In genomic region chr20:54091120-54091480, GRCh38 we compare ENCODE assay signal across 27 cellular contexts. TPM values are rescaled to one million over a fixed set of nuclear protein-coding genes. Genes with fewer than 3 reads are reported as not detected.
DNase-seq lines count a peak whose midpoint lies in the region; ATAC-seq and TF ChIP-seq lines count a peak whose summit lies in the region.
"Had no signal": no experiment of that assay in that cellular context is flagged by ENCODE, and none has a peak within 500 bp of the region (broad histone marks: within the 10 kb centered on the region; RNA-seq: fewer than 3 reads in every experiment).

No MANE protein-coding gene starts in this region.

- no peaks in the 10 kb centered on the region for H3K9me2 ChIP-seq in MM.1S (replicated peaks; ENCODE audit: insufficient read depth, low read length)
- H3K9me2 ChIP-seq: SK-N-SH had no signal

- in situ Hi-C loops in Panc1 (cut with HindIII; ENCODE audit: low pct_unique_long_range_greater_than_20kb, low sequenced_read_pairs) = no loop called here

- no peaks in the 10 kb centered on the region for H3F3A ChIP-seq in MM.1S (ENCODE audit: insufficient read depth, low read length)

- no peaks in the 10 kb centered on the region for H4K20me1 ChIP-seq in MM.1S (ENCODE audit: insufficient read depth, low read length)

- CTCF ChIA-PET in HEK293 (lab: Yijun Ruan, JAX) = interaction anchor here (0.8 to 2.0 kb wide), 2 partner anchors 10 to 109 kb away, joined by 3 to 15 read pairs; no protein-coding TSS in a partner anchor
- CTCF ChIA-PET in Panc1 (lab: Charles Lee) = no interaction called here
- CTCF ChIA-PET in activated CD4-positive, alpha-beta memory T cell treated with anti-CD3 and anti-CD28 coated beads, Interleukin-2, amount 10 ng/mL, durations not matched to agents 7 days and 5 days (lab: Charles Lee) = interaction anchor here (2.5 to 10.3 kb wide), 3 partner anchors 10 to 108 kb away, joined by 7 to 60 read pairs (median 11); no protein-coding TSS in a partner anchor

- peak; percentile 2 for TF ChIP-seq CTCF in GM12873 (IDR thresholded peaks at IDR 0.05; ENCODE audit: insufficient read depth, low read depth, low read length, missing control alignments)
- no peak for TF ChIP-seq CTCF in HEK293 (tag by site-specific recombination; IDR thresholded peaks at IDR 0.05)
- TF ChIP-seq CTCF in Panc1 (IDR thresholded peaks at IDR 0.05) = no peak
- no peak for TF ChIP-seq CTCF in MM.1S (IDR thresholded peaks at IDR 0.05; ENCODE audit: low read length)

- H3K9me3 ChIP-seq in HEK293 (ENCODE audit: control insufficient read depth, insufficient read depth, low read depth, low read length) (no peaks in the 10 kb centered on the region), Panc1 (ENCODE audit: control insufficient read depth, insufficient read depth, low read depth, low read length) (no peaks in the 10 kb centered on the region), MM.1S (replicated peaks; ENCODE audit: insufficient read depth, low read length) (no peaks in the 10 kb centered on the region)
- H3K9me3 ChIP-seq: SK-N-SH had no signal

- no peaks in the 10 kb centered on the region for H3K4me1 ChIP-seq in HEK293 (ENCODE audit: control insufficient read depth, insufficient read depth, low read length)
- peaks cover 22% of the 10 kb centered on the region for H3K4me1 ChIP-seq in Panc1 (ENCODE audit: control insufficient read depth, insufficient read depth, low read length)
- peaks cover 4% of the 10 kb centered on the region; the same call in 1 of the 2 replicates for H3K4me1 ChIP-seq in MM.1S (ENCODE audit: low read length)

- POLR2A ChIA-PET in HEK293 (lab: Yijun Ruan, JAX) (no interaction called here), Panc1 (lab: Charles Lee) (no interaction called here)
- POLR2A ChIA-PET in activated CD4-positive, alpha-beta memory T cell treated with anti-CD3 and anti-CD28 coated beads, Interleukin-2, amount 10 ng/mL, durations not matched to agents 7 days and 5 days (lab: Charles Lee) = no interaction called here

- H3K4me2 ChIP-seq in MM.1S (ENCODE audit: low read depth, low read length) = no peak overlapping the region
- H3K4me2 ChIP-seq: GM23338, SK-N-SH had no signal

- H3K36me3 ChIP-seq in HEK293 (ENCODE audit: control insufficient read depth in 2 of 2, insufficient read depth in 1 of 2, low read length in 2 of 2) (no peaks in the 10 kb centered on the region), Panc1 (ENCODE audit: control insufficient read depth, insufficient read depth, low read length) (no peaks in the 10 kb centered on the region), MM.1S (replicated peaks; ENCODE audit: insufficient read depth, low read length) (no peaks in the 10 kb centered on the region)

- no peak for ATAC-seq in Panc1
- ATAC-seq in stimulated activated memory B cell treated with anti-CD40 and anti-IgM and Interleukin-4, amounts not matched to agents 10 μg/mL and 1 μg/mL and 100 μg/mL, for 72 hours = peak; percentile 25
- ATAC-seq: CD8-positive, alpha-beta T cell; GM23338 had no signal

- H3K9me3 Mint-ChIP-seq in stimulated activated memory B cell treated with anti-CD40 and anti-IgM and Interleukin-4, amounts not matched to agents 10 μg/mL and 1 μg/mL and 100 μg/mL, for 72 hours = no peaks in the 10 kb centered on the region
- no peaks in the 10 kb centered on the region for H3K9me3 Mint-ChIP-seq in activated CD4-positive, alpha-beta memory T cell treated with anti-CD3 and anti-CD28 coated beads, Interleukin-2, amount 10 ng/mL, durations not matched to agents 7 days and 5 days
- H3K9me3 Mint-ChIP-seq: CD8-positive, alpha-beta T cell; GM23338 had no signal

- no peak overlapping the region for H3K4me3 ChIP-seq in HEK293 (ENCODE audit: low read depth, low read length)
- H3K4me3 ChIP-seq in Panc1 (ENCODE audit: low read depth in 2 of 2, low read length in 2 of 2) = no peak overlapping the region
- no peak overlapping the region for H3K4me3 ChIP-seq in MM.1S (ENCODE audit: low read length)
- H3K4me3 ChIP-seq: GM23338 had no signal

- no peaks in the 10 kb centered on the region for H3K36me3 Mint-ChIP-seq in stimulated activated memory B cell treated with anti-CD40 and anti-IgM and Interleukin-4, amounts not matched to agents 10 μg/mL and 1 μg/mL and 100 μg/mL, for 72 hours
- no peaks in the 10 kb centered on the region for H3K36me3 Mint-ChIP-seq in activated CD4-positive, alpha-beta memory T cell treated with anti-CD3 and anti-CD28 coated beads, Interleukin-2, amount 10 ng/mL, durations not matched to agents 7 days and 5 days (ENCODE audit: low read depth)
- H3K36me3 Mint-ChIP-seq: CD8-positive, alpha-beta T cell had no signal

- BruUV-seq in Panc1 (replicated peaks; lab: Mats Ljungman, UMichigan) = no TSS peak

- H2AFZ ChIP-seq in MM.1S (ENCODE audit: low read length) = no peak overlapping the region

- no peak for DNase-seq in Panc1 (ENCODE audit: low read depth, low spot score)
- no peak for DNase-seq in MM.1S
- DNase-seq in NCI-H2227 (lab: John Stamatoyannopoulos, UW; ENCODE audit: unreplicated experiment) = no peak
- DNase-seq in activated CD4-positive, alpha-beta memory T cell treated with anti-CD3 and anti-CD28 coated beads, Interleukin-2, amount 10 ng/mL, durations not matched to agents 7 days and 5 days = no peak
- DNase-seq in DMS79 treated with DMSO at 0.1 percent for 48 hours (lab: John Stamatoyannopoulos, UW) = no peak
- DNase-seq: Calu3; CD8-positive, alpha-beta T cell; DMS153; HCEC 1CT; IMR-90; NCI-H1048; NCI-H1417 treated with DMSO at 0.1 percent for 48 hours; NCI-H187 treated with DMSO at 0.1 percent for 48 hours; NCI-H2107; NCI-H748 treated with DMSO at 0.1 percent for 48 hours; NK-92 treated with Interleukin-12 subunit alpha and Interleukin-12 subunit beta, amount 100 ng/mL, for 24 hours; SIG-M5; SK-N-SH had no signal

- peak overlapping the region; percentile 55 for H3K27ac Mint-ChIP-seq in stimulated activated memory B cell treated with anti-CD40 and anti-IgM and Interleukin-4, amounts not matched to agents 10 μg/mL and 1 μg/mL and 100 μg/mL, for 72 hours
- H3K27ac Mint-ChIP-seq in activated CD4-positive, alpha-beta memory T cell treated with anti-CD3 and anti-CD28 coated beads, Interleukin-2, amount 10 ng/mL, durations not matched to agents 7 days and 5 days = no peak overlapping the region
- H3K27ac Mint-ChIP-seq: CD8-positive, alpha-beta T cell; GM23338 had no signal

- no peak overlapping the region for H3K9ac ChIP-seq in MM.1S (ENCODE audit: low read length)
- H3K9ac ChIP-seq: SK-N-SH had no signal

- no peak overlapping the region for H3K27ac ChIP-seq in HEK293 (ENCODE audit: extremely low read depth, low read depth, low read length)
- peak overlapping the region; percentile 91; the same call in 1 of the 2 replicates for H3K27ac ChIP-seq in Panc1 (ENCODE audit: low read length)
- no peak overlapping the region for H3K27ac ChIP-seq in MM.1S (ENCODE audit: low read length)
- H3K27ac ChIP-seq: HL-60 had no signal

- no peaks in the 10 kb centered on the region for H3K27me3 Mint-ChIP-seq in stimulated activated memory B cell treated with anti-CD40 and anti-IgM and Interleukin-4, amounts not matched to agents 10 μg/mL and 1 μg/mL and 100 μg/mL, for 72 hours
- H3K27me3 Mint-ChIP-seq in activated CD4-positive, alpha-beta memory T cell treated with anti-CD3 and anti-CD28 coated beads, Interleukin-2, amount 10 ng/mL, durations not matched to agents 7 days and 5 days = peaks cover 13% of the 10 kb centered on the region

- intact Hi-C loops in Panc1 (cut with micrococcal nuclease; ENCODE audit: unreplicated experiment) = no loop called here

- no peak overlapping the region for H3K4me3 Mint-ChIP-seq in stimulated activated memory B cell treated with anti-CD40 and anti-IgM and Interleukin-4, amounts not matched to agents 10 μg/mL and 1 μg/mL and 100 μg/mL, for 72 hours
- H3K4me3 Mint-ChIP-seq in activated CD4-positive, alpha-beta memory T cell treated with anti-CD3 and anti-CD28 coated beads, Interleukin-2, amount 10 ng/mL, durations not matched to agents 7 days and 5 days = no peak overlapping the region
- H3K4me3 Mint-ChIP-seq: CD8-positive, alpha-beta T cell; GM23338 had no signal

- H3K27me3 ChIP-seq in Panc1 (ENCODE audit: control insufficient read depth, insufficient read depth, low read length) (no peaks in the 10 kb centered on the region), MM.1S (replicated peaks; ENCODE audit: insufficient read depth, low read length) (no peaks in the 10 kb centered on the region)

- no peaks in the 10 kb centered on the region for H3K79me2 ChIP-seq in MM.1S (ENCODE audit: low read length)

- peaks cover 12% of the 10 kb centered on the region for H3K4me1 Mint-ChIP-seq in stimulated activated memory B cell treated with anti-CD40 and anti-IgM and Interleukin-4, amounts not matched to agents 10 μg/mL and 1 μg/mL and 100 μg/mL, for 72 hours
- no peaks in the 10 kb centered on the region for H3K4me1 Mint-ChIP-seq in activated CD4-positive, alpha-beta memory T cell treated with anti-CD3 and anti-CD28 coated beads, Interleukin-2, amount 10 ng/mL, durations not matched to agents 7 days and 5 days
- H3K4me1 Mint-ChIP-seq: GM23338 had no signal

TF ChIP-seq in HEK293, 187 proteins besides CTCF, POLR2A, EP300 and RAD21:
- no peak for TF ChIP-seq YY2 (tag by site-specific recombination; IDR thresholded peaks at IDR 0.05)
- peak; percentile 24; the same call in 1 of the 2 replicates for TF ChIP-seq SCRT2 (tag by site-specific recombination; IDR thresholded peaks at IDR 0.05)

RNA-seq across cellular contexts. Expression of gene BCAS1, which starts 20.7 kb away (rescaled TPM):
- 3.1 TPM for total RNA-seq in Panc1 (2021; ENCODE audit: unreplicated experiment)
- 4.0 TPM for polyA plus RNA-seq in Panc1 (2012; ENCODE audit: insufficient read length)
- total RNA-seq in activated CD4-positive, alpha-beta memory T cell treated with anti-CD3 and anti-CD28 coated beads, Interleukin-2, amount 10 ng/mL, durations not matched to agents 7 days and 5 days = not detected
- total RNA-seq: CD8-positive, alpha-beta T cell; Daoy; NCI-H460; T-helper 2 cell treated with Interferon-gamma antibody and Interleukin-4, amounts not matched to agents 100 ng/mL and 5 ng/mL, for 36 hours had no signal
- polyA plus RNA-seq: BJ, IMR-90, SK-N-SH had no signal
